In genomic region chr1:61050541-61051454, GRCh38 we compare ENCODE assay signal across 8 cellular contexts. TPM values are rescaled to one million over a fixed set of nuclear protein-coding genes. Genes with fewer than 3 reads are reported as not detected.
A peak's percentile ranks its signal among the peaks of the same experiment; 100 is the strongest.
DNase-seq lines count a peak whose midpoint lies in the region; ATAC-seq and TF ChIP-seq lines count a peak whose summit lies in the region.

No MANE protein-coding gene starts in this region.

- H3K4me3 Mint-ChIP-seq in Caco-2 (ENCODE audit: unreplicated experiment) (peak overlapping the region; percentile 65), nephron progenitor cell (peak overlapping the region; percentile 81)

- H3K9me3 Mint-ChIP-seq in Caco-2 (ENCODE audit: unreplicated experiment) (no peaks in the 10 kb centered on the region), nephron progenitor cell (no peaks in the 10 kb centered on the region)

- POLR2A ChIA-PET in Caco-2 (lab: Charles Lee), result interaction anchor here (0.5 kb wide), 1 partner anchor 117 kb away, joined by 3 read pairs; no protein-coding TSS in a partner anchor

- in situ Hi-C loops in GM13977 (cut with MboI; ENCODE audit: low pct_unique_long_range_greater_than_20kb, low sequenced_read_pairs, unreplicated experiment), result no loop called here

- H3K9me3 ChIP-seq in Caco-2, result no peaks in the 10 kb centered on the region

- H3K4me1 ChIP-seq in Caco-2, result no peaks in the 10 kb centered on the region

- no TSS peak for BruUV-seq in Caco-2 (replicated peaks; lab: Mats Ljungman, UMichigan)

- CTCF ChIA-PET in Caco-2 (lab: Charles Lee), result interaction anchor here (0.7 to 1.7 kb wide), 9 partner anchors 21 to 538 kb away, joined by 3 to 8 read pairs (median 4); no protein-coding TSS in a partner anchor

- intact Hi-C loops in Caco-2 (cut with micrococcal nuclease; ENCODE audit: unreplicated experiment), result loop anchor here (1.0 to 2.0 kb wide), 4 partner anchors 26 to 402 kb away; no protein-coding TSS in a partner anchor

- ATAC-seq in HG02642 (IDR thresholded peaks at IDR 0.05; ENCODE audit: poor library complexity, unreplicated experiment) (peak; percentile 27), HG03139 (IDR thresholded peaks at IDR 0.05; ENCODE audit: unreplicated experiment) (no peak)

- DNase-seq in Caco-2 (peak in 1 of 2 experiments; percentile 2), foreskin fibroblast (peak in 1 of 2 donors; percentile 50), nephron progenitor cell (peak; percentile 65), middle frontal gyrus (ENCODE audit: extremely low spot score, low spot score) (no peak), GM13977 (ENCODE audit: low spot score) (no peak)

- peak overlapping the region; percentile 40 for H3K4me3 ChIP-seq in Caco-2 (ENCODE audit: low read depth, low read length)
- H3K4me3 ChIP-seq in WI38 (ENCODE audit: low read depth, low read length), result peak overlapping the region; percentile 67
- peak overlapping the region; percentile 66 to 81 for H3K4me3 ChIP-seq in foreskin fibroblast (ENCODE audit: low read depth in 1 of 2, low read length in 2 of 2)

- TF ChIP-seq CTCF in Caco-2 (IDR thresholded peaks at IDR 0.05; ENCODE audit: insufficient read depth in 1 of 2, low read depth in 1 of 2, low read length in 1 of 2, severe bottlenecking in 1 of 2, unreplicated experiment in 1 of 2), result no peak
- no peak for TF ChIP-seq CTCF in WI38 (IDR thresholded peaks at IDR 0.05; ENCODE audit: low read depth, low read length)
- TF ChIP-seq CTCF in foreskin fibroblast (IDR thresholded peaks at IDR 0.05; ENCODE audit: low read depth, low read length), result no peak
- no peak for TF ChIP-seq CTCF in nephron progenitor cell (IDR thresholded peaks at IDR 0.05)
- TF ChIP-seq CTCF in GM13977 (IDR thresholded peaks at IDR 0.05; ENCODE audit: extremely low read depth, insufficient read depth, missing control alignments), result no peak

- no peaks in the 10 kb centered on the region for H3K27me3 ChIP-seq in Caco-2 (replicated peaks; ENCODE audit: control insufficient read depth, insufficient read depth, low read length)

- H3K36me3 ChIP-seq in Caco-2 (ENCODE audit: control insufficient read depth, insufficient read depth, low read length), result no peaks in the 10 kb centered on the region

- H3K36me3 Mint-ChIP-seq in Caco-2 (ENCODE audit: insufficient read depth, unreplicated experiment) (no peaks in the 10 kb centered on the region), nephron progenitor cell (ENCODE audit: low read depth) (no peaks in the 10 kb centered on the region)

- H3K27me3 Mint-ChIP-seq in Caco-2 (ENCODE audit: insufficient read depth, unreplicated experiment) (peaks cover 7% of the 10 kb centered on the region), nephron progenitor cell (ENCODE audit: low read depth, poor library complexity) (peaks cover 63% of the 10 kb centered on the region)

- H3K4me1 Mint-ChIP-seq in Caco-2 (ENCODE audit: low read depth, unreplicated experiment) (no peaks in the 10 kb centered on the region), nephron progenitor cell (peaks cover 19% of the 10 kb centered on the region)

- H3K27ac Mint-ChIP-seq in Caco-2 (ENCODE audit: unreplicated experiment) (no peak overlapping the region), nephron progenitor cell (peak overlapping the region; percentile 44)

RNA-seq across cellular contexts. Expression of gene NFIA, which starts 31.6 kb away (rescaled TPM):
- total RNA-seq in Caco-2 (2022), result 1.4 and 2.3 TPM in 2 replicates
